ENCODE assay signal across 7 cellular contexts in the genomic region with DNA sequence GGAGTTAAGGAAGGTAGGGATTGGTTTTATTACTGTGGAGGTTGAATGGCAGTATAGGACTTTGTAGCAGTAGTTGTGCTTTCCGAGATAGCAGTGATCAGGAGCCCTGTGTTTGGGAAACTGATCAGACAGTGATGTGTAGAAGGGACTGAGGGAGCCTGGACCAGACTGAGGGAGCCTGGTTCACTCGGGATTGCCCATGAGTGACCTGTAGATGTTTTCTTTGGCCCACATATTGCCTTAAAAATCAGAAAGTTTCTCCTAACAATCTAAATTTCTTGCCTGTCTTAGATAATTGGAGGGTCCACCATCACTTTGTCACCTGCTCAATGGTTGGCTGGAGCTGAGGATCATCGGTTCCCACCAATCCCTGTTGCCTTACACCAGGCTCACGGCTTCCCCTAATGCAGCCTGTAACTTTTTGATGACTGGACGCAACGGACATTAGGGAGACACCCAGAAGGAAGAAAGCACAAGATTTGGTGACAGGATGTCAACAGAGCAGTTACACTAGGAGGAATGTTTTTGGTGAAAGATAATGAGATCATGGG. TPM values are rescaled to one million over a fixed set of nuclear protein-coding genes. Genes with fewer than 3 reads are reported as not detected.
DNase-seq lines count a peak whose midpoint lies in the region; ATAC-seq, FAIRE-seq and TF ChIP-seq lines count a peak whose summit lies in the region.

No MANE protein-coding gene starts in this region.

- H3K36me3 ChIP-seq in GM23248 (ENCODE audit: low read depth) (no peaks in the 10 kb centered on the region), SU-DHL-6 (ENCODE audit: low read length) (no peaks in the 10 kb centered on the region), gastroesophageal sphincter (no peaks in the 10 kb centered on the region), small intestine (ENCODE audit: control insufficient read depth in 2 of 2, insufficient read depth in 2 of 2, low read length in 2 of 2) (no peaks in the 10 kb centered on the region)

- H3K9me3 ChIP-seq in GM23248 (ENCODE audit: low read depth) = no peaks in the 10 kb centered on the region
- no peaks in the 10 kb centered on the region for H3K9me3 ChIP-seq in SU-DHL-6 (ENCODE audit: insufficient read depth, low read length)
- H3K9me3 ChIP-seq in gastroesophageal sphincter = no peaks in the 10 kb centered on the region
- no peaks in the 10 kb centered on the region for H3K9me3 ChIP-seq in small intestine (ENCODE audit: control insufficient read depth, low read depth)

- TF ChIP-seq EP300 in gastroesophageal sphincter (IDR thresholded peaks at IDR 0.05) = no peak

- peak overlapping the region; percentile 90 for H3K9ac ChIP-seq in GM23248
- H3K9ac ChIP-seq in SU-DHL-6 (ENCODE audit: low read length) = peak overlapping the region; percentile 85

- H3K4me1 ChIP-seq in GM23248 (ENCODE audit: insufficient read depth) (peaks cover 16% of the 10 kb centered on the region), gastroesophageal sphincter (peaks cover 2 to 64% (median 26%) of the 10 kb centered on the region in 3 donors), small intestine (ENCODE audit: control insufficient read depth in 2 of 2, insufficient read depth in 1 of 2, low read depth in 1 of 2, low read length in 1 of 2) (peaks cover 2 to 9% of the 10 kb centered on the region in 2 donors)

- H3F3A ChIP-seq in GM23248 (ENCODE audit: insufficient read depth) (peaks cover 9% of the 10 kb centered on the region; the same call in 1 of the 2 replicates), SU-DHL-6 (ENCODE audit: insufficient read depth) (0 out of 2 replicates have a peak, but pooled peaks cover 5% of the 10 kb centered on the region)

- H2AFZ ChIP-seq in GM23248 (peak overlapping the region; percentile 79), SU-DHL-6 (ENCODE audit: low read depth, low read length, severe bottlenecking) (peak overlapping the region; percentile 72)

- in situ Hi-C loops in GM23248 (cut with MboI) = no loop called here

- WGBS in GM23248 (ENCODE audit: low coverage in 1 of 2, low lambda C conversion rate in 2 of 2, missing lambda C conversion rate in 2 of 2), 2 experiments = 3 to 5% methylated on average over 6 of the region's 6 CpGs
- 0 to 8% methylated on average over 2 to 3 of the region's 6 CpGs for WGBS in gastroesophageal sphincter (ENCODE audit: low coverage in 1 of 2), 2 donors
- WGBS in small intestine, 3 donors = 25 to 47% (median 39%) methylated on average over 6 of the region's 6 CpGs

- H3K4me2 ChIP-seq in GM23248 (ENCODE audit: unreplicated experiment) (peak overlapping the region; percentile 76), SU-DHL-6 (ENCODE audit: low read depth, low read length, poor library complexity, severe bottlenecking) (peak overlapping the region; percentile 75)

- no peaks in the 10 kb centered on the region for H3K27me3 ChIP-seq in GM23248 (replicated peaks; ENCODE audit: insufficient read depth)
- H3K27me3 ChIP-seq in SU-DHL-6 (ENCODE audit: low read length) = no peaks in the 10 kb centered on the region
- no peaks in the 10 kb centered on the region for H3K27me3 ChIP-seq in gastroesophageal sphincter
- H3K27me3 ChIP-seq in small intestine (ENCODE audit: control insufficient read depth in 2 of 2, insufficient read depth in 2 of 2, low read length in 2 of 2) = no peaks in the 10 kb centered on the region

- ATAC-seq in gastroesophageal sphincter = no peak
- ATAC-seq in HG03159 (IDR thresholded peaks at IDR 0.05; ENCODE audit: unreplicated experiment) = no peak

- DNase-seq in GM23248 (peak; percentile 47), small intestine (no peak), cortex of kidney (lab: John Stamatoyannopoulos, UW) (no peak), SIG-M5 treated with dmso at 0.1 percent for 504 hours (lab: John Stamatoyannopoulos, UW; ENCODE audit: unreplicated experiment) (no peak)

- H3K79me2 ChIP-seq in GM23248 (ENCODE audit: insufficient read depth) (peaks cover 59% of the 10 kb centered on the region), SU-DHL-6 (ENCODE audit: insufficient read depth, low read length) (peaks cover 56% of the 10 kb centered on the region)

- H3K4me3 ChIP-seq in GM23248 (peak overlapping the region; percentile 86), SU-DHL-6 (ENCODE audit: insufficient read depth, low read length, poor library complexity, severe bottlenecking) (peak overlapping the region; percentile 90), gastroesophageal sphincter (peak overlapping the region; percentile 86 to 99), small intestine (ENCODE audit: low read depth in 1 of 2, low read length in 2 of 2) (peak overlapping the region; percentile 86 to 93)

- TF ChIP-seq POLR2A in gastroesophageal sphincter (IDR thresholded peaks at IDR 0.05) = no peak

- H4K20me1 ChIP-seq in GM23248 (ENCODE audit: insufficient read depth) (no peaks in the 10 kb centered on the region), SU-DHL-6 (ENCODE audit: low read depth, low read length) (no peaks in the 10 kb centered on the region)

- FAIRE-seq in small intestine (lab: Jason Lieb, UNC) = no peak

- H3K9me2 ChIP-seq in GM23248 (ENCODE audit: insufficient read depth) (no peaks in the 10 kb centered on the region), SU-DHL-6 (replicated peaks; ENCODE audit: insufficient read depth, low read length) (no peaks in the 10 kb centered on the region)

- H3K27ac ChIP-seq in GM23248 = peak overlapping the region; percentile 64; the same call in 1 of the 2 replicates
- H3K27ac ChIP-seq in SU-DHL-6 (ENCODE audit: low read depth, low read length) = peak overlapping the region; percentile 82
- H3K27ac ChIP-seq in gastroesophageal sphincter = peak overlapping the region; percentile 94 to 99 (median 98)
- peak overlapping the region; percentile 94 to 98 for H3K27ac ChIP-seq in small intestine (ENCODE audit: low read depth in 1 of 2, low read length in 1 of 2)

- TF ChIP-seq CTCF in SU-DHL-6 (IDR thresholded peaks at IDR 0.05; ENCODE audit: insufficient read depth, low read length, poor library complexity, severe bottlenecking) = no peak
- no peak for TF ChIP-seq CTCF in gastroesophageal sphincter (IDR thresholded peaks at IDR 0.05)

RNA-seq across cellular contexts. Expression of gene CDS2, which starts 1.1 kb away (rescaled TPM):
- 31.6 and 37.1 TPM in 2 replicates for total RNA-seq in GM23248 (2014; rRNA removed; shearing (Covaris generic))
- polyA plus RNA-seq in GM23248 (2016; fragmentation: Nextera tagmentation; extraction: Ambion mirVana) = 29.4 and 32.1 TPM in 2 replicates
- total RNA-seq in gastroesophageal sphincter = 100 to 1,000 TPM in 1 of 4 donors, 10 to 100 TPM in 3; 59.8 to 102 (median 73.9) TPM
- polyA plus RNA-seq in small intestine = 10 to 100 TPM in 1 of 3 donors, 1 to 10 TPM in 2; 2.9 to 13.1 (median 5.1) TPM

RNA-seq across cellular contexts. Expression of gene PCNA, which starts 8.2 kb away (rescaled TPM):
- total RNA-seq in GM23248 (2014; rRNA removed; shearing (Covaris generic)) = 116 and 117 TPM in 2 replicates
- polyA plus RNA-seq in GM23248 (2016; fragmentation: Nextera tagmentation; extraction: Ambion mirVana) (84.8 and 88.1 TPM in 2 replicates), small intestine (100 to 1,000 TPM in 1 of 3 donors, 10 to 100 TPM in 2; 57.6 to 144 (median 77.8) TPM)
- total RNA-seq in gastroesophageal sphincter = 10 to 100 TPM; 21.9 to 52.8 (median 39.2) TPM

RNA-seq across cellular contexts. Expression of gene TMEM230, which starts 15.1 kb away (rescaled TPM):
- 171 and 174 TPM in 2 replicates for total RNA-seq in GM23248 (2014; rRNA removed; shearing (Covaris generic))
- 233 and 249 TPM in 2 replicates for polyA plus RNA-seq in GM23248 (2016; fragmentation: Nextera tagmentation; extraction: Ambion mirVana)
- total RNA-seq in gastroesophageal sphincter = 100 to 1,000 TPM in 2 of 4 donors, 10 to 100 TPM in 2; 72.6 to 108 (median 97.8) TPM
- polyA plus RNA-seq in small intestine = 10 to 100 TPM; 82.3 to 85.1 (median 83.2) TPM
